ENCODE assay signal across 1 cellular context in genomic region chr4:153419673-153420278, GRCh38.
TF ChIP-seq lines count a peak whose summit lies in the region.

No MANE protein-coding gene starts in this region.

TF ChIP-seq in GM12878, 131 proteins besides CTCF, POLR2A, EP300 and RAD21:
- TF ChIP-seq MTA2 (IDR thresholded peaks at IDR 0.05; ENCODE audit: low read depth), result no peak
- TF ChIP-seq WRNIP1 (IDR thresholded peaks at IDR 0.05; ENCODE audit: borderline replicate concordance, low read depth, low read length), result no peak
- TF ChIP-seq EZH2 (IDR thresholded peaks at IDR 0.05; ENCODE audit: borderline replicate concordance, control insufficient read depth, low read depth, low read length), result no peak
- TF ChIP-seq TARDBP (IDR thresholded peaks at IDR 0.05; ENCODE audit: borderline replicate concordance), result no peak
- peak; percentile 7 for TF ChIP-seq USF1 (IDR thresholded peaks at IDR 0.05; ENCODE audit: borderline replicate concordance, extremely low read length, insufficient read depth, low read depth, low read length)
- TF ChIP-seq RUNX3 (IDR thresholded peaks at IDR 0.05; ENCODE audit: low read length), result no peak
- peak in 1 of 2 experiments; percentile 40; a peak in 1 of 4 replicates for TF ChIP-seq BHLHE40 (IDR thresholded peaks at IDR 0.05; ENCODE audit: borderline replicate concordance in 1 of 2, low read depth in 2 of 2, low read length in 1 of 2)
- no peak for TF ChIP-seq SREBF1 (IDR thresholded peaks at IDR 0.05; ENCODE audit: low read length)
